13 cellular contexts compared by ENCODE assay signal in the genomic region with DNA sequence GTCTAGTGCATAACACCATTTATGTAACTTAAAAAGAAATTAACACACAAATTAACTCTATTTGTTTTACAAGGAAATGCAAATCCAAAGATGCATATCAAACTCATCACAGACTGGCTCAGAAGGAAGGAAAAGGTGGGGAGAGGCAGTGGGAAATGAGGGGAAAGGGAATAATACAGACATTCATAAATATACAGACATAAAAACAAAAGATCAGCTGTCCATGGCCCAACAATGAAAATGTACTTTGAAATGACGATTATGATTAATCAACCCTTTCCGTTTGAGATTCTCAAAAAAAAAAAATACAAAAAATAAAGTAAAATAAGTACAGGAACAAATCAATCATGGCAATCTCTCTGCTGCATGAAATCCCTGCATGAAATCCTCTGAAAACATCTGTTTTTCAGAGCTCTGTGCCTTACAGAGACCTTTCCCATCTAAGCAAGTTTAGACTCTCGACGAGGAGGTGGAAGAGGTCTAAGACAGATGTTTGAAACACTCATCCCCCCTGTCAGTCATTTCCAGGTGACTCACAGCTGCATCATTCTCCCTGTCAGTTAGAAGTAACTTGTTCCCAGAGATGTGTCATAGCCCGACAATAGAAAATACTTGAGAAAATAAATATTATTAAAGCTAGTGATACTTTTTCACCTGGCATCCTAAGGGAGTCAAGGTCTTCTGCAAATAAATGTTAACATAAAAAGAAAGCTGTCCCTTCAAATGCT. TPM values are rescaled to one million over a fixed set of nuclear protein-coding genes. Genes with fewer than 3 reads are reported as not detected.
DNase-seq lines count a peak whose midpoint lies in the region; TF ChIP-seq lines count a peak whose summit lies in the region.
"Had no signal": no experiment of that assay in that cellular context is flagged by ENCODE, and none has a peak within 500 bp of the region (broad histone marks: within the 10 kb centered on the region; RNA-seq: fewer than 3 reads in every experiment).

No MANE protein-coding gene starts in this region.

- H3K27ac ChIP-seq in ACC112 (ENCODE audit: low read depth, low read length): peak overlapping the region; percentile 7; the same call in 1 of the 2 replicates
- H3K27ac ChIP-seq in stomach: no peak overlapping the region
- H3K27ac ChIP-seq: body of pancreas, testis had no signal

- no peaks in the 10 kb centered on the region for H3K27me3 ChIP-seq in ACC112 (ENCODE audit: insufficient read depth, low read length)
- H3K27me3 ChIP-seq in kidney epithelial cell (ENCODE audit: control insufficient read depth, insufficient read depth, low read length): no peaks in the 10 kb centered on the region
- no peaks in the 10 kb centered on the region for H3K27me3 ChIP-seq in stomach
- H3K27me3 ChIP-seq: body of pancreas, testis had no signal

- intact Hi-C loops in stomach (cut with DNase I; ENCODE audit: low total_unique reads): no loop called here

- no peaks in the 10 kb centered on the region for H3K79me2 ChIP-seq in ACC112 (ENCODE audit: control insufficient read depth, insufficient read depth, low read length, unreplicated experiment)

- WGBS in stomach, 5 donors: 49 to 61% (median 58%) methylated on average over 5 of the region's 5 CpGs

- TF ChIP-seq CTCF in kidney epithelial cell (IDR thresholded peaks at IDR 0.05; ENCODE audit: insufficient read depth, low read length, poor library complexity, severe bottlenecking) (no peak), stomach (IDR thresholded peaks at IDR 0.05) (no peak)

- TF ChIP-seq POLR2A in stomach (IDR thresholded peaks at IDR 0.05): no peak

- no peaks in the 10 kb centered on the region for H3K36me3 ChIP-seq in ACC112 (ENCODE audit: insufficient read depth, low read length)
- H3K36me3 ChIP-seq in kidney epithelial cell (ENCODE audit: control insufficient read depth, insufficient read depth, low read length): no peaks in the 10 kb centered on the region
- peaks cover 0 to 24% (median 16%) of the 10 kb centered on the region in 4 donors for H3K36me3 ChIP-seq in stomach

- peaks cover 16% of the 10 kb centered on the region for H3K4me1 ChIP-seq in ACC112 (ENCODE audit: control insufficient read depth, insufficient read depth, low read length, unreplicated experiment)
- H3K4me1 ChIP-seq in stomach: no peaks in the 10 kb centered on the region
- H3K4me1 ChIP-seq: testis had no signal

- H3K4me3 ChIP-seq in ACC112 (ENCODE audit: low read depth, low read length) (no peak overlapping the region), kidney epithelial cell (ENCODE audit: low read depth, low read length) (no peak overlapping the region), stomach (no peak overlapping the region)
- H3K4me3 ChIP-seq: body of pancreas, testis had no signal

- no peak overlapping the region for H2AFZ ChIP-seq in ACC112 (ENCODE audit: low read length, unreplicated experiment)

- H3K9me3 ChIP-seq in stomach: no peaks in the 10 kb centered on the region
- H3K9me3 ChIP-seq: body of pancreas, testis had no signal

- DNase-seq in HT1080 (ENCODE audit: low read depth): peak; percentile 94
- DNase-seq in astrocyte of the hippocampus (ENCODE audit: low read depth, low spot score): peak; percentile 40
- DNase-seq in kidney epithelial cell (ENCODE audit: low read depth): peak; percentile 79
- DNase-seq in stomach: no peak
- no peak for DNase-seq in activated naive CD4-positive, alpha-beta T cell (lab: John Stamatoyannopoulos, UW)
- no peak for DNase-seq in SHP77 treated with DMSO at 0.1 percent for 48 hours (lab: John Stamatoyannopoulos, UW)
- no peak for DNase-seq in DMS79 treated with DMSO at 0.1 percent for 48 hours (lab: John Stamatoyannopoulos, UW)
- DNase-seq: activated CD4-positive, CD25-positive, alpha-beta regulatory T cell treated with anti-CD3 and anti-CD28 coated beads, Interleukin-2, amount 50 U/mL, for 72 hours; activated T-cell treated with anti-CD3 and anti-CD28 coated beads, Interleukin-2, amount 50 U/mL, for 72 hours; body of pancreas; NCI-H510A treated with DMSO at 0.1 percent for 48 hours; testis had no signal

- no peak for TF ChIP-seq EP300 in stomach (IDR thresholded peaks at IDR 0.05)

RNA-seq across cellular contexts. Expression of a gene that starts 41.4 kb away (rescaled TPM):
- total RNA-seq in HT1080 (2014; rRNA removed; shearing (Covaris generic)): 0.59 and 1.5 TPM in 2 replicates
- 0.90 and 0.97 TPM in 2 replicates for polyA plus RNA-seq in HT1080 (2015; cell fraction: cytosol; rRNA removed)
- polyA plus RNA-seq in HT1080 (2015; cell fraction: nucleus; rRNA removed): 1.6 TPM in 2 replicates
- total RNA-seq in kidney epithelial cell: 0.96 and 1.2 TPM in 2 replicates
- total RNA-seq in stomach: 10 to 100 TPM; 10.6 to 53.9 (median 26.2) TPM
- polyA plus RNA-seq in stomach: 1 to 10 TPM; 3.3 to 6.3 (median 5.2) TPM
- total RNA-seq: activated T-cell treated with anti-CD3 and anti-CD28 coated beads, Interleukin-2, amount 50 U/mL, for 72 hours had no signal

Comparison
In these comparisons a context has a peak if more than half of its experiments do, and no peak if none do; other contexts are left out.
1. DNase-seq: peak in HT1080 (single experiment), astrocyte of the hippocampus (single experiment) and kidney epithelial cell (single experiment); none in stomach (single experiment), activated naive CD4-positive, alpha-beta T cell (0 of 4), SHP77 treated with DMSO at 0.1 percent for 48 hours (single experiment) and DMS79 treated with DMSO at 0.1 percent for 48 hours (single experiment).